In genomic region chr22:42615092-42615859, GRCh38 we compare ENCODE assay signal across 8 cellular contexts. TPM values are rescaled to one million over a fixed set of nuclear protein-coding genes. Genes with fewer than 3 reads are reported as not detected.
A peak's percentile ranks its signal among the peaks of the same experiment; 100 is the strongest.
DNase-seq lines count a peak whose midpoint lies in the region; ATAC-seq and TF ChIP-seq lines count a peak whose summit lies in the region.

No MANE protein-coding gene starts in this region.

- H3K27ac ChIP-seq in HUES6 (ENCODE audit: low read depth, low read length) (peak overlapping the region; percentile 99), OCI-LY1 (ENCODE audit: low read depth, low read length, poor library complexity, severe bottlenecking) (peak overlapping the region; percentile 82), epithelial cell of prostate (peak overlapping the region; percentile 96)

- intact Hi-C loops in Calu3 (cut with micrococcal nuclease; ENCODE audit: unreplicated experiment) = no loop called here

- H2AFZ ChIP-seq in OCI-LY1 (ENCODE audit: low read length) = no peak overlapping the region

- CTCF ChIA-PET in Calu3 (lab: Charles Lee) = interaction anchor here (0.7 to 1.9 kb wide), 3 partner anchors 43 to 1352 kb away, joined by 3 to 7 read pairs (median 3); no protein-coding TSS in a partner anchor

- H3K9me2 ChIP-seq in OCI-LY1 (ENCODE audit: low read depth, low read length) = no peaks in the 10 kb centered on the region

- peaks cover 45% of the 10 kb centered on the region for H3K4me1 Mint-ChIP-seq in Calu3 (ENCODE audit: low read depth, unreplicated experiment)

- peaks cover 38% of the 10 kb centered on the region for H3K79me2 ChIP-seq in OCI-LY1 (ENCODE audit: insufficient read depth, low read length)

- H3K9ac ChIP-seq in HUES6 (ENCODE audit: low read length) (peak overlapping the region; percentile 95), OCI-LY1 (ENCODE audit: low read length) (peak overlapping the region; percentile 94), mucosa of stomach (ENCODE audit: low read length) (peak overlapping the region; percentile 94)

- no peak for TF ChIP-seq CTCF in Calu3 (IDR thresholded peaks at IDR 0.05; ENCODE audit: unreplicated experiment)
- TF ChIP-seq CTCF in OCI-LY1 (IDR thresholded peaks at IDR 0.05; ENCODE audit: low read length) = no peak

- H4K20me1 ChIP-seq in OCI-LY1 (ENCODE audit: insufficient read depth, low read length) = no peaks in the 10 kb centered on the region

- H3K27me3 Mint-ChIP-seq in Calu3 (ENCODE audit: unreplicated experiment) = no peaks in the 10 kb centered on the region

- TSS peak; percentile 100 for BruUV-seq in Calu3 (replicated peaks; lab: Mats Ljungman, UMichigan)

- peak overlapping the region; percentile 80 for H3K4me2 ChIP-seq in OCI-LY1 (ENCODE audit: low read length)

- H3K4me3 Mint-ChIP-seq in Calu3 (ENCODE audit: low read depth, unreplicated experiment) = peak overlapping the region; percentile 91

- H3K4me3 ChIP-seq in HUES6 (ENCODE audit: low read depth, low read length) (peak overlapping the region; percentile 90), OCI-LY1 (ENCODE audit: low read depth, low read length, poor library complexity, severe bottlenecking) (peak overlapping the region; percentile 85), mucosa of stomach (ENCODE audit: low read length) (no peak overlapping the region)

- DNase-seq in Calu3 = peak; percentile 91
- peak; percentile 87 for DNase-seq in activated T-cell treated with anti-CD3 and anti-CD28 coated beads for 24 hours (ENCODE audit: low read depth)
- peak; percentile 99 for DNase-seq in epithelial cell of prostate (ENCODE audit: low read depth, low spot score)
- peak; percentile 92 for DNase-seq in stimulated activated CD8-positive, alpha-beta memory T cell treated with anti-CD3 and anti-CD28 coated beads, Interleukin-4, amount 100 ng/mL, for 48 hours

- no peaks in the 10 kb centered on the region for H3K9me3 ChIP-seq in HUES6 (ENCODE audit: control insufficient read depth, insufficient read depth, low read depth, low read length)
- no peaks in the 10 kb centered on the region for H3K9me3 ChIP-seq in OCI-LY1 (ENCODE audit: low read length)
- H3K9me3 ChIP-seq in mucosa of stomach (ENCODE audit: control insufficient read depth, low read length) = no peaks in the 10 kb centered on the region

- no peaks in the 10 kb centered on the region for H3K9me3 Mint-ChIP-seq in Calu3 (ENCODE audit: low read depth, unreplicated experiment)

- H3K4me1 ChIP-seq in HUES6 (ENCODE audit: control insufficient read depth, insufficient read depth, low read length) (peaks cover 7% of the 10 kb centered on the region; the same call in 1 of the 2 replicates), OCI-LY1 (ENCODE audit: insufficient read depth, low read length, severe bottlenecking) (peaks cover 34% of the 10 kb centered on the region), mucosa of stomach (ENCODE audit: control insufficient read depth, insufficient read depth, low read length) (peaks cover 46% of the 10 kb centered on the region)

- H3K27me3 ChIP-seq in HUES6 (ENCODE audit: control insufficient read depth, insufficient read depth, low read length) (no peaks in the 10 kb centered on the region), OCI-LY1 (ENCODE audit: insufficient read depth, low read length) (no peaks in the 10 kb centered on the region), mucosa of stomach (ENCODE audit: control insufficient read depth, insufficient read depth, low read length) (no peaks in the 10 kb centered on the region)

- H3K36me3 Mint-ChIP-seq in Calu3 (ENCODE audit: insufficient read depth, unreplicated experiment) = peaks cover 70% of the 10 kb centered on the region

- H3F3A ChIP-seq in OCI-LY1 (ENCODE audit: insufficient read depth, low read length) = peaks cover 4% of the 10 kb centered on the region; the same call in 1 of the 2 replicates

- peak; percentile 44 for ATAC-seq in GM21423 (IDR thresholded peaks at IDR 0.05; ENCODE audit: unreplicated experiment)

- peak overlapping the region; percentile 100 for H3K27ac Mint-ChIP-seq in Calu3 (ENCODE audit: unreplicated experiment)

- H3K36me3 ChIP-seq in HUES6 (ENCODE audit: control insufficient read depth, insufficient read depth, low read length) (peaks cover 32% of the 10 kb centered on the region), OCI-LY1 (ENCODE audit: insufficient read depth, low read length) (peaks cover 29% of the 10 kb centered on the region), mucosa of stomach (ENCODE audit: control insufficient read depth, insufficient read depth, low read length) (no peaks in the 10 kb centered on the region)

RNA-seq across cellular contexts. Expression of gene POLDIP3, which starts 0.6 kb away (rescaled TPM):
- 59.4 and 60.1 TPM in 2 replicates for total RNA-seq in Calu3 (2022)

RNA-seq across cellular contexts. Expression of gene ATP5MGL, which starts 25.1 kb away (rescaled TPM):
- total RNA-seq in Calu3 (2022) = 0.66 and 1.1 TPM in 2 replicates

RNA-seq across cellular contexts. Expression of gene CYB5R3, which starts 33.9 kb away (rescaled TPM):
- 101 and 102 TPM in 2 replicates for total RNA-seq in Calu3 (2022)
